ENCODE assay signal across 15 cellular contexts in genomic region chr12:62252576-62252975, GRCh38.
"Had no signal": no experiment of that assay in that cellular context is flagged by ENCODE, and none has a peak within 500 bp of the region (broad histone marks: within the 10 kb centered on the region; RNA-seq: fewer than 3 reads in every experiment).

No MANE protein-coding gene starts in this region.

- DNase-seq: activated CD4-positive, alpha-beta T cell treated with anti-CD3 and anti-CD28 coated beads, Interleukin-2, amount 50 U/mL, for 4 hours; activated CD4-positive, CD25-positive, alpha-beta regulatory T cell; activated effector memory CD4-positive, alpha-beta T cell treated with Interleukin-2 at 50 U/mL for 16 hours; activated T-cell treated with anti-CD3 and anti-CD28 coated beads, Interleukin-2, amount 50 U/mL, for 4 hours; amniotic stem cell; dermis blood vessel endothelial cell; effector memory CD8-positive, alpha-beta T cell; islet precursor cell; stimulated activated CD4-positive, alpha-beta T cell treated with anti-CD3 and anti-CD28 coated beads, Interleukin-1b, Interleukin-23, amount 100 ng/mL, for 48 hours; stomach; testis had no signal

- H3K36me3 Mint-ChIP-seq: brain had no signal

- H3K36me3 ChIP-seq: stomach had no signal

- H3K4me3 ChIP-seq: lung, stomach, testis had no signal

- H3K4me3 Mint-ChIP-seq: activated T-cell treated with anti-CD3 and anti-CD28 coated beads, Interleukin-2, amount 50 U/mL, for 4 hours; brain; effector memory CD8-positive, alpha-beta T cell had no signal

- H3K27me3 ChIP-seq: stomach, testis had no signal

- H3K9me3 ChIP-seq: stomach, testis had no signal

- H3K27ac ChIP-seq: epithelial cell of prostate had no signal

- H3K27ac Mint-ChIP-seq: activated naive CD4-positive, alpha-beta T cell treated with anti-CD3 and anti-CD28 coated beads, Interleukin-2, amount 50 U/mL, for 72 hours; brain; effector memory CD8-positive, alpha-beta T cell had no signal

- H3K9me3 Mint-ChIP-seq: activated naive CD4-positive, alpha-beta T cell treated with anti-CD3 and anti-CD28 coated beads, Interleukin-2, amount 50 U/mL, for 72 hours; activated T-cell treated with anti-CD3 and anti-CD28 coated beads, Interleukin-2, amount 50 U/mL, for 4 hours; brain; effector memory CD8-positive, alpha-beta T cell had no signal

- ATAC-seq: activated naive CD4-positive, alpha-beta T cell treated with anti-CD3 and anti-CD28 coated beads, Interleukin-2, amount 50 U/mL, for 72 hours; activated T-cell treated with anti-CD3 and anti-CD28 coated beads, Interleukin-2, amount 50 U/mL, for 4 hours; effector memory CD8-positive, alpha-beta T cell had no signal
